13 cellular contexts compared by ENCODE assay signal in the genomic region with DNA sequence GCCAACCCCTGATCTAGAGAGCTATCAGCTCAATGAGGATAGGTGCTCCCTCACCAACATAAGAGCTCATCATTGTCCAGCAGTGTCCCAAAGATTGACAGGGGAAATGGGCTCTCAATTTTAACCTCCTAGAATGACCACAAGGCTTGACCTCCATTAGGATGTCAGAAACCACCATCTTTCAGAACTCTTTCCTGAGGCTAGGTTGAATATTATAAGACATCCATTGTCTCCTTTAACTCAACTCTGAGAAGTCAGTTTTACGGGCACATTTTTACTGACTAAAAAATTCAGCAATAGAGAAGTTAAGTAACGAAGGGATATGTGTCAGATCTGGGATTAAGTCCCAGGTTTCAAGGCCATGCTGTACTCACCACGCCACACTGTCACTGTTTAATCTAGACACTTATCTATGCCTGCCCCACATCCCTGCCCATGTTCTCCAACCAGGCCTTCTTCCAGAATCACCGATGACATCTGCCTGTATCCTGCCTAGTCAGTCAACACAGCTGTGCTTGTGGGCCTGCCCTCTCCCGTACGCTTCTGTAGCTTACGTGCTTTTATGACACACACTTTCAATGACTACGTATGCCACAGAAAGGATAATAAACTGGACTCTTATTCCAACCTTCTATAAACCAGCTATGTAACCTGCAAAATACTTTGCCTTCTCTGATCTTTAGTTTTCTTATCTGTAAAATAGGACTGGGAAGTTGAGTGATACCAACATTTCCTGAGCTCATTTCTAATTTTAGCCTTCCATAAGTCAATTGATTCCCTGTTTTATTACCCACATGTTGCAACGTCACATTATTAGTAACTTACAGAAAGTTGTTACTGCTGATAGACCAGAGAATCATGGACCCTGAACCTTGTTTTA. TPM values are rescaled to one million over a fixed set of nuclear protein-coding genes. Genes with fewer than 3 reads are reported as not detected.
DNase-seq lines count a peak whose midpoint lies in the region; ATAC-seq, FAIRE-seq and TF ChIP-seq lines count a peak whose summit lies in the region.
"Had no signal": no experiment of that assay in that cellular context is flagged by ENCODE, and none has a peak within 500 bp of the region (broad histone marks: within the 10 kb centered on the region; RNA-seq: fewer than 3 reads in every experiment).

No MANE protein-coding gene starts in this region.

- no peak overlapping the region for H3K4me3 ChIP-seq in colonic mucosa
- no peak overlapping the region for H3K4me3 ChIP-seq in skeletal muscle cell (ENCODE audit: low read depth, low read length)

- H3K4me3 Mint-ChIP-seq in stimulated activated naive B cell treated with anti-CD40 and anti-IgM and Interleukin-4, amounts not matched to agents 10 μg/mL and 1 μg/mL and 100 μg/mL, for 72 hours: no peak overlapping the region
- H3K4me3 Mint-ChIP-seq in nephron progenitor cell: no peak overlapping the region
- H3K4me3 Mint-ChIP-seq: activated CD4-positive, alpha-beta T cell treated with anti-CD3 and anti-CD28 coated beads for 36 hours; activated T-helper 1 cell treated with anti-CD3 and anti-CD28 coated beads, Interleukin-12 subunit alpha, Interleukin-12 subunit beta, Interleukin-2, Interleukin-4 antibody, amounts not matched to agents 30 ng/mL and 10 ng/mL and 1 ng/mL, durations not matched to agents 14 hours and 24 hours and 36 hours; H9 had no signal

- no peaks in the 10 kb centered on the region for H3K4me1 ChIP-seq in colonic mucosa

- ATAC-seq in stimulated activated naive B cell treated with anti-CD40 and anti-IgM and Interleukin-4, amounts not matched to agents 10 μg/mL and 1 μg/mL and 100 μg/mL, for 72 hours (replicated peaks): no peak

- no peaks in the 10 kb centered on the region for H3K36me3 Mint-ChIP-seq in stimulated activated naive B cell treated with anti-CD40 and anti-IgM and Interleukin-4, amounts not matched to agents 10 μg/mL and 1 μg/mL and 100 μg/mL, for 72 hours
- no peaks in the 10 kb centered on the region for H3K36me3 Mint-ChIP-seq in nephron progenitor cell (ENCODE audit: low read depth)

- TF ChIP-seq CTCF in colonic mucosa (IDR thresholded peaks at IDR 0.05) (no peak), nephron progenitor cell (IDR thresholded peaks at IDR 0.05) (no peak)

- no peak overlapping the region for H3K9ac ChIP-seq in colonic mucosa (ENCODE audit: low read depth in 2 of 2, low read length in 2 of 2)

- H3K27ac Mint-ChIP-seq in stimulated activated naive B cell treated with anti-CD40 and anti-IgM and Interleukin-4, amounts not matched to agents 10 μg/mL and 1 μg/mL and 100 μg/mL, for 72 hours: no peak overlapping the region
- no peak overlapping the region for H3K27ac Mint-ChIP-seq in nephron progenitor cell
- H3K27ac Mint-ChIP-seq: activated CD4-positive, alpha-beta T cell treated with anti-CD3 and anti-CD28 coated beads for 36 hours; activated T-helper 1 cell treated with anti-CD3 and anti-CD28 coated beads, Interleukin-12 subunit alpha, Interleukin-12 subunit beta, Interleukin-2, Interleukin-4 antibody, amounts not matched to agents 30 ng/mL and 10 ng/mL and 1 ng/mL, durations not matched to agents 14 hours and 24 hours and 36 hours; H9 had no signal

- no peaks in the 10 kb centered on the region for H3K9me3 Mint-ChIP-seq in stimulated activated naive B cell treated with anti-CD40 and anti-IgM and Interleukin-4, amounts not matched to agents 10 μg/mL and 1 μg/mL and 100 μg/mL, for 72 hours
- peaks cover 8% of the 10 kb centered on the region for H3K9me3 Mint-ChIP-seq in nephron progenitor cell
- H3K9me3 Mint-ChIP-seq: activated T-helper 1 cell treated with anti-CD3 and anti-CD28 coated beads, Interleukin-12 subunit alpha, Interleukin-12 subunit beta, Interleukin-2, Interleukin-4 antibody, amounts not matched to agents 30 ng/mL and 10 ng/mL and 1 ng/mL, durations not matched to agents 14 hours and 24 hours and 36 hours had no signal

- no peaks in the 10 kb centered on the region for H3K27me3 ChIP-seq in colonic mucosa

- peak; percentile 9 for FAIRE-seq in GM12892 (lab: Jason Lieb, UNC)

- no peaks in the 10 kb centered on the region for H3K36me3 ChIP-seq in colonic mucosa

- no peaks in the 10 kb centered on the region for H3K9me3 ChIP-seq in colonic mucosa

- peak overlapping the region; percentile 69 for H3K27ac ChIP-seq in colonic mucosa

- no peaks in the 10 kb centered on the region for H3K27me3 Mint-ChIP-seq in stimulated activated naive B cell treated with anti-CD40 and anti-IgM and Interleukin-4, amounts not matched to agents 10 μg/mL and 1 μg/mL and 100 μg/mL, for 72 hours
- H3K27me3 Mint-ChIP-seq in nephron progenitor cell (ENCODE audit: low read depth, poor library complexity): no peaks in the 10 kb centered on the region
- H3K27me3 Mint-ChIP-seq: activated CD4-positive, alpha-beta T cell treated with anti-CD3 and anti-CD28 coated beads for 36 hours had no signal

- no peak for DNase-seq in GM12892 (ENCODE audit: insufficient read length)
- DNase-seq in NCI-H2081 (lab: John Stamatoyannopoulos, UW): peak; percentile 49 to 89
- peak; percentile 76 for DNase-seq in colonic mucosa
- DNase-seq in skeletal muscle cell (ENCODE audit: low read depth): peak; percentile 56
- DNase-seq in stimulated activated naive B cell treated with anti-CD40 and anti-IgM and Interleukin-4, amounts not matched to agents 10 μg/mL and 1 μg/mL and 100 μg/mL, for 72 hours: no peak
- no peak for DNase-seq in nephron progenitor cell
- no peak for DNase-seq in D341Med (ENCODE audit: low spot score)
- DNase-seq in NCI-H2171 treated with DMSO at 0.1 percent for 48 hours (lab: John Stamatoyannopoulos, UW): no peak
- DNase-seq: activated CD4-positive, alpha-beta T cell treated with anti-CD3 and anti-CD28 coated beads for 36 hours; H9; NCI-H524 had no signal

- H3K4me1 Mint-ChIP-seq in stimulated activated naive B cell treated with anti-CD40 and anti-IgM and Interleukin-4, amounts not matched to agents 10 μg/mL and 1 μg/mL and 100 μg/mL, for 72 hours: no peaks in the 10 kb centered on the region
- no peaks in the 10 kb centered on the region for H3K4me1 Mint-ChIP-seq in nephron progenitor cell
- H3K4me1 Mint-ChIP-seq: activated CD4-positive, alpha-beta T cell treated with anti-CD3 and anti-CD28 coated beads for 36 hours had no signal

- intact Hi-C loops in colonic mucosa (cut with DNase I): no loop called here

- no peak for TF ChIP-seq POLR2A in GM12892 (IDR thresholded peaks at IDR 0.05; ENCODE audit: low read depth, low read length)

RNA-seq across cellular contexts. Expression of a gene that starts 17.2 kb away (rescaled TPM):
- 0.38 TPM for polyA plus RNA-seq in GM12892 (2012; ENCODE audit: missing spikeins)
- 100 to 1,000 TPM; 360 to 853 TPM for total RNA-seq in colonic mucosa
- total RNA-seq: activated CD4-positive, alpha-beta T cell treated with anti-CD3 and anti-CD28 coated beads for 36 hours; activated T-helper 1 cell treated with anti-CD3 and anti-CD28 coated beads, Interleukin-12 subunit alpha, Interleukin-12 subunit beta, Interleukin-2, Interleukin-4 antibody, amounts not matched to agents 30 ng/mL and 10 ng/mL and 1 ng/mL, durations not matched to agents 14 hours and 24 hours and 36 hours; H9; renal cortical epithelial cell had no signal

Comparison
In these comparisons a context has a peak if more than half of its experiments do, and no peak if none do; other contexts are left out.
1. DNase-seq: peak in NCI-H2081 (2 of 2), colonic mucosa (single experiment) and skeletal muscle cell (single experiment); none in GM12892 (single experiment), stimulated activated naive B cell treated with anti-CD40 and anti-IgM and Interleukin-4, amounts not matched to agents 10 μg/mL and 1 μg/mL and 100 μg/mL, for 72 hours (single experiment), nephron progenitor cell (single experiment), D341Med (single experiment) and NCI-H2171 treated with DMSO at 0.1 percent for 48 hours (single experiment).